23 cellular contexts compared by ENCODE assay signal in the genomic region with DNA sequence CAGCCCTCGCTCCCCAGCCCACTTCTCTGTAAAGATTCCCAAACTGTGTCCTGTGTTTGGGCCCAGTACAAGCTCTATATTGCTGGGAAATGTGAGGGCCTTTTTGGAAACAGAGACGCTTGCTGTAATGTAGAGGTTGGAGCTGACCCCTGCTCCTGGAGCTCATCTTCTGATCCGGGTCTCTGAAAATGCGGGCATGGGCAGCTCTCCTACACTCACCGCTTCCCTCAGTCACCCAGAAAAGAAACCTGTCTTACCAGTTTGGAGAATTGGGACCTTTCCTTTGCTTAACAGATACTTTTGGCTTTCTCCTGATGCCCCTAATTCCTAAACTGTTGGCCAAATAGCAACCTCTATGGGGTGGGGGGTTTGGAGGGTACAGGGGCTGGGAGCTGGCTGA. TPM values are rescaled to one million over a fixed set of nuclear protein-coding genes. Genes with fewer than 3 reads are reported as not detected.
A peak's percentile ranks its signal among the peaks of the same experiment; 100 is the strongest.
DNase-seq lines count a peak whose midpoint lies in the region; ATAC-seq and TF ChIP-seq lines count a peak whose summit lies in the region.
"Had no signal": no experiment of that assay in that cellular context is flagged by ENCODE, and none has a peak within 500 bp of the region (broad histone marks: within the 10 kb centered on the region; RNA-seq: fewer than 3 reads in every experiment).

No MANE protein-coding gene starts in this region.

- H4K20me1 ChIP-seq in SK-N-SH (ENCODE audit: insufficient read depth) = peaks cover 15% of the 10 kb centered on the region

- H3F3A ChIP-seq in SK-N-SH (replicated peaks; ENCODE audit: insufficient read depth) = peaks cover 38% of the 10 kb centered on the region

- no peak overlapping the region for H3K4me3 Mint-ChIP-seq in glutamatergic neuron (ENCODE audit: unreplicated experiment)
- H3K4me3 Mint-ChIP-seq: activated naive CD8-positive, alpha-beta T cell treated with anti-CD3 and anti-CD28 coated beads, Interleukin-2, amount 50 U/mL, for 24 hours; dendritic cell treated with granulocyte-macrophage colony-stimulating factor and Interleukin-4, amounts not matched to agents 40 ng/mL and 50 ng/mL, for 4 days; natural killer cell treated with Interleukin-12 subunit alpha and Interleukin-12 subunit beta and Interleukin-15 and Interleukin-18, amount 100 ng/mL, for 72 hours had no signal

- no peak for DNase-seq in SK-N-SH
- DNase-seq in Panc1 (ENCODE audit: low read depth, low spot score) = no peak
- DNase-seq in glutamatergic neuron = no peak
- no peak for DNase-seq in gastrocnemius medialis
- DNase-seq in NCI-H2081 (lab: John Stamatoyannopoulos, UW) = no peak
- no peak for DNase-seq in DMS79 (lab: John Stamatoyannopoulos, UW)
- DNase-seq: 8988T; activated CD4-positive, alpha-beta T cell treated with anti-CD3 and anti-CD28 coated beads for 48 hours; activated naive CD8-positive, alpha-beta T cell treated with anti-CD3 and anti-CD28 coated beads, Interleukin-2, amount 50 U/mL, for 24 hours; Calu3; EL; foreskin fibroblast; HCEC 1CT; Karpas-422; NCI-H1092; NCI-H446 treated with DMSO at 0.1 percent for 48 hours; stomach; T-helper 1 cell had no signal

- H3K27ac ChIP-seq in SK-N-SH (ENCODE audit: low read depth in 2 of 2, low read length in 1 of 2) (peak overlapping the region in 1 of 2 experiments; percentile 92; a peak in 2 of 4 replicates), Panc1 (ENCODE audit: low read length) (peak overlapping the region; percentile 99), gastrocnemius medialis (peak overlapping the region; percentile 91 to 99 (median 97))

- no peaks in the 10 kb centered on the region for H3K27me3 ChIP-seq in SK-N-SH (ENCODE audit: insufficient read depth)
- H3K27me3 ChIP-seq in Panc1 (ENCODE audit: control insufficient read depth, insufficient read depth, low read length) = no peaks in the 10 kb centered on the region
- no peaks in the 10 kb centered on the region for H3K27me3 ChIP-seq in gastrocnemius medialis
- H3K27me3 ChIP-seq: stomach had no signal

- no peak for TF ChIP-seq RAD21 in SK-N-SH (IDR thresholded peaks at IDR 0.05; ENCODE audit: low read length)

- H3K9me3 ChIP-seq in SK-N-SH = no peaks in the 10 kb centered on the region
- H3K9me3 ChIP-seq in Panc1 (ENCODE audit: control insufficient read depth, insufficient read depth, low read depth, low read length) = no peaks in the 10 kb centered on the region
- no peaks in the 10 kb centered on the region for H3K9me3 ChIP-seq in gastrocnemius medialis
- H3K9me3 ChIP-seq: stomach had no signal

- H3K4me3 ChIP-seq in SK-N-SH (ENCODE audit: low read depth in 2 of 2, low read length in 1 of 2) (no peak overlapping the region), Panc1 (ENCODE audit: low read depth in 2 of 2, low read length in 2 of 2) (no peak overlapping the region), gastrocnemius medialis (peak overlapping the region in 3 of 4 donors; percentile 27 to 44 (median 42))
- H3K4me3 ChIP-seq: stomach had no signal

- no peak overlapping the region for H3K9ac ChIP-seq in SK-N-SH

- H3K9me3 Mint-ChIP-seq in glutamatergic neuron (ENCODE audit: unreplicated experiment) = peaks cover 12% of the 10 kb centered on the region
- H3K9me3 Mint-ChIP-seq: activated naive CD8-positive, alpha-beta T cell treated with anti-CD3 and anti-CD28 coated beads, Interleukin-2, amount 50 U/mL, for 24 hours; dendritic cell treated with granulocyte-macrophage colony-stimulating factor and Interleukin-4, amounts not matched to agents 40 ng/mL and 50 ng/mL, for 4 days; natural killer cell treated with Interleukin-12 subunit alpha and Interleukin-12 subunit beta and Interleukin-15 and Interleukin-18, amount 100 ng/mL, for 72 hours had no signal

- peaks cover 31% of the 10 kb centered on the region for H3K4me1 Mint-ChIP-seq in glutamatergic neuron (ENCODE audit: low read depth, unreplicated experiment)

- TF ChIP-seq CTCF in SK-N-SH (IDR thresholded peaks at IDR 0.05) (no peak), Panc1 (IDR thresholded peaks at IDR 0.05) (no peak), glutamatergic neuron (IDR thresholded peaks at IDR 0.05; ENCODE audit: partially characterized antibody, unreplicated experiment) (no peak), gastrocnemius medialis (IDR thresholded peaks at IDR 0.05 in 4 of 5, conservative IDR thresholded peaks at IDR 0.05 in 1 of 5) (no peak)

- H3K27ac Mint-ChIP-seq in glutamatergic neuron (ENCODE audit: unreplicated experiment) = peak overlapping the region; percentile 34
- H3K27ac Mint-ChIP-seq: activated naive CD8-positive, alpha-beta T cell treated with anti-CD3 and anti-CD28 coated beads, Interleukin-2, amount 50 U/mL, for 24 hours; dendritic cell treated with granulocyte-macrophage colony-stimulating factor and Interleukin-4, amounts not matched to agents 40 ng/mL and 50 ng/mL, for 4 days; natural killer cell treated with Interleukin-12 subunit alpha and Interleukin-12 subunit beta and Interleukin-15 and Interleukin-18, amount 100 ng/mL, for 72 hours had no signal

- no peak overlapping the region for H2AFZ ChIP-seq in SK-N-SH (ENCODE audit: low read depth)

- peaks cover 20% of the 10 kb centered on the region for H3K27me3 Mint-ChIP-seq in glutamatergic neuron (ENCODE audit: unreplicated experiment)
- H3K27me3 Mint-ChIP-seq: activated naive CD8-positive, alpha-beta T cell treated with anti-CD3 and anti-CD28 coated beads, Interleukin-2, amount 50 U/mL, for 24 hours; dendritic cell treated with granulocyte-macrophage colony-stimulating factor and Interleukin-4, amounts not matched to agents 40 ng/mL and 50 ng/mL, for 4 days; progenitor cell of endocrine pancreas had no signal

- peaks cover 87% of the 10 kb centered on the region for H3K79me2 ChIP-seq in SK-N-SH (ENCODE audit: insufficient read depth)

- ATAC-seq in SK-N-SH treated with all-trans-retinoic acid at 6 μM for 48 hours (no peak), Panc1 (no peak), gastrocnemius medialis (no peak), HG02623 (IDR thresholded peaks at IDR 0.05; ENCODE audit: unreplicated experiment) (no peak)
- ATAC-seq: activated naive CD8-positive, alpha-beta T cell treated with anti-CD3 and anti-CD28 coated beads, Interleukin-2, amount 50 U/mL, for 24 hours; natural killer cell treated with Interleukin-12 subunit alpha and Interleukin-12 subunit beta and Interleukin-15 and Interleukin-18, amount 100 ng/mL, for 72 hours had no signal

- H3K36me3 ChIP-seq in SK-N-SH (replicated peaks in 1 of 2; ENCODE audit: control insufficient read depth in 1 of 2, insufficient read depth in 2 of 2, low read length in 1 of 2) (peaks cover 24 to 32% of the 10 kb centered on the region in 2 experiments), Panc1 (ENCODE audit: control insufficient read depth, insufficient read depth, low read length) (peaks cover 8% of the 10 kb centered on the region; the same call in 1 of the 2 replicates), gastrocnemius medialis (peaks cover 0 to 47% of the 10 kb centered on the region in 2 donors)

- CTCF ChIA-PET in SK-N-SH (lab: Yijun Ruan, JAX) (interaction anchor here (1.9 kb wide), 1 partner anchor 17 kb away, joined by 11 read pairs; no protein-coding TSS in a partner anchor), Panc1 (lab: Charles Lee) (no interaction called here)

- H3K36me3 Mint-ChIP-seq in glutamatergic neuron (ENCODE audit: unreplicated experiment) = no peaks in the 10 kb centered on the region
- H3K36me3 Mint-ChIP-seq: natural killer cell treated with Interleukin-12 subunit alpha and Interleukin-12 subunit beta and Interleukin-15 and Interleukin-18, amount 100 ng/mL, for 72 hours had no signal

- 98% methylated on average over 5 of the region's 5 CpGs for WGBS in SK-N-SH (ENCODE audit: low lambda C conversion rate)

- BruUV-seq in Panc1 (replicated peaks; lab: Mats Ljungman, UMichigan) = no TSS peak

- no peak for TF ChIP-seq POLR2A in gastrocnemius medialis (IDR thresholded peaks at IDR 0.05)

- TF ChIP-seq EP300 in SK-N-SH (IDR thresholded peaks at IDR 0.05; ENCODE audit: borderline replicate concordance in 1 of 2, low read depth in 1 of 2, low read length in 1 of 2) = no peak

- in situ Hi-C loops in Panc1 (cut with HindIII; ENCODE audit: low pct_unique_long_range_greater_than_20kb, low sequenced_read_pairs) = no loop called here
- in situ Hi-C loops in gastrocnemius medialis (cut with MboI; ENCODE audit: low sequenced_read_pairs in 4 of 4) = no loop called here

- peaks cover 16 to 65% of the 10 kb centered on the region in 2 experiments; a peak in 3 of 4 replicates for H3K4me1 ChIP-seq in SK-N-SH (ENCODE audit: control insufficient read depth in 1 of 2, insufficient read depth in 2 of 2, low read depth in 1 of 2, low read length in 1 of 2)
- H3K4me1 ChIP-seq in Panc1 (ENCODE audit: control insufficient read depth, insufficient read depth, low read length) = peaks cover 85% of the 10 kb centered on the region
- peaks cover 79 to 89% of the 10 kb centered on the region in 2 donors for H3K4me1 ChIP-seq in gastrocnemius medialis

- H3K4me2 ChIP-seq in SK-N-SH = 0 out of 2 replicates have a peak overlapping the region, but pooled peaks have one; percentile 74

- POLR2A ChIA-PET in SK-N-SH (lab: Yijun Ruan, JAX) = no interaction called here
- POLR2A ChIA-PET in Panc1 (lab: Charles Lee) = no interaction called here

- intact Hi-C loops in Panc1 (cut with micrococcal nuclease; ENCODE audit: unreplicated experiment) = no loop called here
- intact Hi-C loops in gastrocnemius medialis (cut with DNase I; ENCODE audit: low total_unique reads) = no loop called here

- no peaks in the 10 kb centered on the region for H3K9me2 ChIP-seq in SK-N-SH

TF ChIP-seq in SK-N-SH, 30 proteins besides CTCF, POLR2A, EP300 and RAD21 (continues in another document):
- TF ChIP-seq NFIC (IDR thresholded peaks at IDR 0.05; ENCODE audit: borderline replicate concordance) = no peak

TF ChIP-seq in SK-N-SH treated with all-trans-retinoic acid at 6 μM for 48 hours, 23 proteins besides CTCF, POLR2A, EP300 and RAD21 (continues in another document):
- TF ChIP-seq TOX (CRISPR knock-in tag; IDR thresholded peaks at IDR 0.05; ENCODE audit: borderline replicate concordance) (no peak), RARB (CRISPR knock-in tag; IDR thresholded peaks at IDR 0.05) (no peak), ZFP3 (CRISPR knock-in tag; IDR thresholded peaks at IDR 0.05) (no peak), SNAI2 (CRISPR knock-in tag; IDR thresholded peaks at IDR 0.05) (no peak), ARNTL (CRISPR knock-in tag; IDR thresholded peaks at IDR 0.05; ENCODE audit: borderline replicate concordance, low read depth) (no peak)

RNA-seq across cellular contexts. Expression of a gene that starts 18.2 kb away (rescaled TPM):
- 3.8 and 9.2 TPM in 2 replicates for polyA plus RNA-seq in SK-N-SH (2012; rRNA removed)
- polyA plus RNA-seq in SK-N-SH (2012; cell fraction: cytosol; rRNA removed) = 7.9 and 8.2 TPM in 2 replicates
- polyA plus RNA-seq in SK-N-SH (2012; cell fraction: nucleus; rRNA removed) = 14.0 and 16.0 TPM in 2 replicates
- total RNA-seq in Panc1 (2021; ENCODE audit: unreplicated experiment) (131 TPM), glutamatergic neuron (ENCODE audit: unreplicated experiment) (15.7 TPM), gastrocnemius medialis (100 to 1,000 TPM; 337 to 626 (median 393) TPM)
- 204 TPM for polyA plus RNA-seq in Panc1 (2012; ENCODE audit: insufficient read length)

RNA-seq across cellular contexts. Expression of a gene that starts 56.5 kb away (rescaled TPM):
- polyA plus RNA-seq in SK-N-SH (2012; rRNA removed) = 7.8 and 9.3 TPM in 2 replicates
- 9.9 and 10.9 TPM in 2 replicates for polyA plus RNA-seq in SK-N-SH (2012; cell fraction: cytosol; rRNA removed)
- polyA plus RNA-seq in SK-N-SH (2012; cell fraction: nucleus; rRNA removed) = 9.6 and 15.1 TPM in 2 replicates
- total RNA-seq in Panc1 (2021; ENCODE audit: unreplicated experiment) (26.7 TPM), glutamatergic neuron (ENCODE audit: unreplicated experiment) (186 TPM), gastrocnemius medialis (10 to 100 TPM in 2 of 4 donors, 1 to 10 TPM in 2; 8.7 to 11.6 (median 10.5) TPM)
- 12.2 TPM for polyA plus RNA-seq in Panc1 (2012; ENCODE audit: insufficient read length)

Comparison
In these comparisons a context has a peak if more than half of its experiments do, and no peak if none do; other contexts are left out.
1. H3K4me3 ChIP-seq: peak in gastrocnemius medialis (3 of 4); none in SK-N-SH (0 of 2) and Panc1 (0 of 2).